ENCODE assay signal across 8 cellular contexts in genomic region chr11:12599408-12600143, GRCh38.
DNase-seq lines count a peak whose midpoint lies in the region; ATAC-seq and TF ChIP-seq lines count a peak whose summit lies in the region.

No MANE protein-coding gene starts in this region.

- no peak overlapping the region for H3K4me3 ChIP-seq in NB4 (ENCODE audit: low read depth, low read length)

- CTCF ChIA-PET in activated CD4-positive, alpha-beta T cell treated with anti-CD3 and anti-CD28 coated beads, Interleukin-2, amount 10 ng/mL, durations not matched to agents 7 days and 5 days (lab: Charles Lee) = interaction anchor here (0.9 to 1.9 kb wide), 8 partner anchors 11 to 303 kb away, joined by 3 to 8 read pairs (median 4); no protein-coding TSS in a partner anchor

- H3K27ac Mint-ChIP-seq in activated CD4-positive, alpha-beta T cell treated with anti-CD3 and anti-CD28 coated beads, Interleukin-2, amount 10 ng/mL, durations not matched to agents 7 days and 5 days = no peak overlapping the region
- no peak overlapping the region for H3K27ac Mint-ChIP-seq in osteocyte (ENCODE audit: unreplicated experiment)

- no peaks in the 10 kb centered on the region for H3K36me3 Mint-ChIP-seq in activated CD4-positive, alpha-beta T cell treated with anti-CD3 and anti-CD28 coated beads, Interleukin-2, amount 10 ng/mL, durations not matched to agents 7 days and 5 days (ENCODE audit: low read depth)
- H3K36me3 Mint-ChIP-seq in osteocyte (ENCODE audit: unreplicated experiment) = no peaks in the 10 kb centered on the region

- peak; percentile 65 for ATAC-seq in GM18502 (IDR thresholded peaks at IDR 0.05; ENCODE audit: poor library complexity, unreplicated experiment)

- no peak overlapping the region for H3K4me3 Mint-ChIP-seq in activated CD4-positive, alpha-beta T cell treated with anti-CD3 and anti-CD28 coated beads, Interleukin-2, amount 10 ng/mL, durations not matched to agents 7 days and 5 days
- no peak overlapping the region for H3K4me3 Mint-ChIP-seq in osteocyte (ENCODE audit: unreplicated experiment)

- no peaks in the 10 kb centered on the region for H3K9me3 Mint-ChIP-seq in activated CD4-positive, alpha-beta T cell treated with anti-CD3 and anti-CD28 coated beads, Interleukin-2, amount 10 ng/mL, durations not matched to agents 7 days and 5 days
- H3K9me3 Mint-ChIP-seq in osteocyte (ENCODE audit: unreplicated experiment) = no peaks in the 10 kb centered on the region

- TF ChIP-seq CTCF in 22Rv1 (IDR thresholded peaks at IDR 0.05) = peak; percentile 96
- TF ChIP-seq CTCF in NB4 (IDR thresholded peaks at IDR 0.05; ENCODE audit: low read depth, low read length) = peak; percentile 74
- TF ChIP-seq CTCF in osteocyte (IDR thresholded peaks at IDR 0.05) = peak; percentile 61

- H3K4me1 Mint-ChIP-seq in activated CD4-positive, alpha-beta T cell treated with anti-CD3 and anti-CD28 coated beads, Interleukin-2, amount 10 ng/mL, durations not matched to agents 7 days and 5 days = peaks cover 8% of the 10 kb centered on the region
- peaks cover 11% of the 10 kb centered on the region for H3K4me1 Mint-ChIP-seq in osteocyte (ENCODE audit: unreplicated experiment)

- DNase-seq in NB4 (ENCODE audit: low read depth) (peak; percentile 35), erythroblast (lab: John Stamatoyannopoulos, UW) (peak; percentile 43 to 69), osteocyte (ENCODE audit: extremely low spot score, unreplicated experiment) (no peak), GF-D8 (lab: John Stamatoyannopoulos, UW) (no peak), glomerular visceral epithelial cell (ENCODE audit: extremely low spot score) (no peak)
- peak; percentile 45 for DNase-seq in activated CD4-positive, alpha-beta T cell treated with anti-CD3 and anti-CD28 coated beads, Interleukin-2, amount 10 ng/mL, durations not matched to agents 7 days and 5 days

- peaks cover 25% of the 10 kb centered on the region for H3K27me3 Mint-ChIP-seq in activated CD4-positive, alpha-beta T cell treated with anti-CD3 and anti-CD28 coated beads, Interleukin-2, amount 10 ng/mL, durations not matched to agents 7 days and 5 days
- no peaks in the 10 kb centered on the region for H3K27me3 Mint-ChIP-seq in osteocyte (ENCODE audit: unreplicated experiment)

- H3K27ac ChIP-seq in 22Rv1 = no peak overlapping the region

- no peak for TF ChIP-seq POLR2A in NB4 (IDR thresholded peaks at IDR 0.05; ENCODE audit: extremely low read depth, insufficient read length)
- no peak for TF ChIP-seq POLR2A in erythroblast (IDR thresholded peaks at IDR 0.05; ENCODE audit: low read length)

- POLR2A ChIA-PET in activated CD4-positive, alpha-beta T cell treated with anti-CD3 and anti-CD28 coated beads, Interleukin-2, amount 10 ng/mL, durations not matched to agents 7 days and 5 days (lab: Charles Lee) = no interaction called here

Comparison
In these comparisons a context has a peak if more than half of its experiments do, and no peak if none do; other contexts are left out.
1. DNase-seq: peak in NB4 (single experiment), activated CD4-positive, alpha-beta T cell treated with anti-CD3 and anti-CD28 coated beads, Interleukin-2, amount 10 ng/mL, durations not matched to agents 7 days and 5 days (single experiment) and erythroblast (2 of 2); none in osteocyte (single experiment), GF-D8 (single experiment) and glomerular visceral epithelial cell (single experiment).
2. Peak in every context shown above with its lines, with median percentiles within 50 percentile points of each other: CTCF ChIP-seq.